26 cellular contexts compared by ENCODE assay signal in genomic region chr2:167279810-167280209, GRCh38. TPM values are rescaled to one million over a fixed set of nuclear protein-coding genes. Genes with fewer than 3 reads are reported as not detected.
"Had no signal": no experiment of that assay in that cellular context is flagged by ENCODE, and none has a peak within 500 bp of the region (broad histone marks: within the 10 kb centered on the region; RNA-seq: fewer than 3 reads in every experiment).

No MANE protein-coding gene starts in this region.

- H3K27ac ChIP-seq: HL-60, SJSA1, SK-N-MC had no signal

- H3K4me3 ChIP-seq: MG63, SJSA1, SK-N-MC had no signal

- H3K4me1 ChIP-seq: SJSA1 had no signal

- H3K27ac Mint-ChIP-seq: T-cell had no signal

- H3K9me3 ChIP-seq: MG63, SJSA1 had no signal

- H3K27me3 ChIP-seq: MG63, SJSA1 had no signal

- H3K4me3 Mint-ChIP-seq: T-cell had no signal

- DNase-seq: IMR-90, Karpas-422, KG1, MG63, NCI-H1092, NCI-H1105 treated with DMSO at 0.1 percent for 48 hours, NCI-H1417 treated with DMSO at 0.1 percent for 48 hours, NCI-H146, NCI-H187, NCI-H2029, NCI-H2081 treated with DMSO at 0.1 percent for 48 hours, NCI-H2171, NCI-H226, NCI-H446, NCI-H510A, NCI-H526, Right ventricle myocardium superior, RPMI8226, SIG-M5, SW 1271, T-cell had no signal

- H3K4me1 Mint-ChIP-seq: T-cell had no signal

- H3K36me3 ChIP-seq: MG63, SJSA1 had no signal

- FAIRE-seq: HepG2, RCC 7860 had no signal

- H3K36me3 Mint-ChIP-seq: T-cell had no signal

- ATAC-seq: HepG2, T-cell had no signal

RNA-seq across cellular contexts. Expression of gene B3GALT1, which starts 13.0 kb away (rescaled TPM):
- total RNA-seq: SJSA1 had no signal
- polyA plus RNA-seq: HepG2 had no signal
